Comparison of ENCODE assay signal across 25 cellular contexts in genomic region chr6:152085533-152085932, GRCh38.
DNase-seq lines count a peak whose midpoint lies in the region; ATAC-seq, FAIRE-seq and TF ChIP-seq lines count a peak whose summit lies in the region.
"Had no signal": no experiment of that assay in that cellular context is flagged by ENCODE, and none has a peak within 500 bp of the region (broad histone marks: within the 10 kb centered on the region; RNA-seq: fewer than 3 reads in every experiment).

No MANE protein-coding gene starts in this region.

- TF ChIP-seq CTCF in cardiac muscle cell (IDR thresholded peaks at IDR 0.05; ENCODE audit: low read depth, low read length) (no peak), fibroblast of the aortic adventitia (IDR thresholded peaks at IDR 0.05; ENCODE audit: insufficient read depth, low read length) (no peak), uterus (IDR thresholded peaks at IDR 0.05) (no peak)

- no peak for DNase-seq in cardiac muscle cell (ENCODE audit: low read depth in 1 of 2, low spot score in 1 of 2)
- no peak for DNase-seq in Right ventricle myocardium superior
- DNase-seq in RCC 7860 (ENCODE audit: low spot score), result peak; percentile 77
- DNase-seq in fibroblast of the aortic adventitia (ENCODE audit: low read depth), result peak; percentile 24
- DNase-seq in uterus, result no peak
- no peak for DNase-seq in cortex of kidney (lab: John Stamatoyannopoulos, UW)
- DNase-seq in activated CD4-positive, alpha-beta memory T cell treated with anti-CD3 and anti-CD28 coated beads for 36 hours, result no peak
- DNase-seq in NCI-H146 (lab: John Stamatoyannopoulos, UW), result no peak
- DNase-seq: activated CD4-positive, alpha-beta T cell treated with anti-CD3 and anti-CD28 coated beads for 4 hours; activated naive CD8-positive, alpha-beta T cell treated with anti-CD3 and anti-CD28 coated beads, Interleukin-2, amount 10 ng/mL, durations not matched to agents 7 days and 5 days; BE2C; body of pancreas; Caco-2; colonic mucosa; hippocampal formation; KG1; NCI-H1048; NCI-H2029; NCI-H510A; occipital lobe; stimulated activated CD8-positive, alpha-beta memory T cell treated with anti-CD3 and anti-CD28 coated beads, Interleukin-4, amount 100 ng/mL, for 48 hours; substantia nigra had no signal

- H3K27me3 ChIP-seq in cardiac muscle cell (no peaks in the 10 kb centered on the region), uterus (no peaks in the 10 kb centered on the region)
- H3K27me3 ChIP-seq: BE2C, body of pancreas, colonic mucosa had no signal

- no peak overlapping the region for H3K27ac Mint-ChIP-seq in activated CD4-positive, alpha-beta memory T cell treated with anti-CD3 and anti-CD28 coated beads for 36 hours
- H3K27ac Mint-ChIP-seq: activated naive CD8-positive, alpha-beta T cell treated with anti-CD3 and anti-CD28 coated beads, Interleukin-2, amount 10 ng/mL, durations not matched to agents 7 days and 5 days; activated T-helper 17 cell treated with anti-CD3 and anti-CD28 coated beads, Interleukin-2, amount 50 U/mL, for 72 hours had no signal

- POLR2A ChIA-PET in activated CD4-positive, alpha-beta memory T cell treated with anti-CD3 and anti-CD28 coated beads for 36 hours (lab: Charles Lee), result no interaction called here

- ATAC-seq in Right ventricle myocardium superior (ENCODE audit: poor library complexity), result no peak
- ATAC-seq: activated T-helper 17 cell treated with anti-CD3 and anti-CD28 coated beads, Interleukin-2, amount 50 U/mL, for 72 hours; body of pancreas had no signal

- peaks cover 2% of the 10 kb centered on the region for H3K27me3 Mint-ChIP-seq in activated CD4-positive, alpha-beta memory T cell treated with anti-CD3 and anti-CD28 coated beads for 36 hours
- H3K27me3 Mint-ChIP-seq: activated naive CD8-positive, alpha-beta T cell treated with anti-CD3 and anti-CD28 coated beads, Interleukin-2, amount 10 ng/mL, durations not matched to agents 7 days and 5 days had no signal

- no peaks in the 10 kb centered on the region for H3K9me3 ChIP-seq in cardiac muscle cell (ENCODE audit: low read depth)
- no peaks in the 10 kb centered on the region for H3K9me3 ChIP-seq in uterus
- H3K9me3 ChIP-seq: BE2C, body of pancreas, Caco-2, colonic mucosa had no signal

- H3K36me3 Mint-ChIP-seq in activated CD4-positive, alpha-beta memory T cell treated with anti-CD3 and anti-CD28 coated beads for 36 hours, result no peaks in the 10 kb centered on the region
- H3K36me3 Mint-ChIP-seq: activated naive CD8-positive, alpha-beta T cell treated with anti-CD3 and anti-CD28 coated beads, Interleukin-2, amount 10 ng/mL, durations not matched to agents 7 days and 5 days had no signal

- H3K4me3 ChIP-seq in cardiac muscle cell (no peak overlapping the region), fibroblast of the aortic adventitia (ENCODE audit: low read depth, low read length) (no peak overlapping the region), uterus (no peak overlapping the region)
- H3K4me3 ChIP-seq: body of pancreas, colonic mucosa had no signal

- no peak for TF ChIP-seq POLR2A in uterus (IDR thresholded peaks at IDR 0.05)

- no peaks in the 10 kb centered on the region for H3K4me1 Mint-ChIP-seq in activated CD4-positive, alpha-beta memory T cell treated with anti-CD3 and anti-CD28 coated beads for 36 hours (ENCODE audit: low read depth)
- H3K4me1 Mint-ChIP-seq: activated naive CD8-positive, alpha-beta T cell treated with anti-CD3 and anti-CD28 coated beads, Interleukin-2, amount 10 ng/mL, durations not matched to agents 7 days and 5 days; activated T-helper 17 cell treated with anti-CD3 and anti-CD28 coated beads, Interleukin-2, amount 50 U/mL, for 72 hours had no signal

- CTCF ChIA-PET in activated CD4-positive, alpha-beta memory T cell treated with anti-CD3 and anti-CD28 coated beads for 36 hours (lab: Charles Lee), result no interaction called here

- no peaks in the 10 kb centered on the region for H3K36me3 ChIP-seq in cardiac muscle cell
- H3K36me3 ChIP-seq in uterus, result no peaks in the 10 kb centered on the region
- H3K36me3 ChIP-seq: BE2C, colonic mucosa had no signal

- H3K4me3 Mint-ChIP-seq in activated CD4-positive, alpha-beta memory T cell treated with anti-CD3 and anti-CD28 coated beads for 36 hours, result no peak overlapping the region
- H3K4me3 Mint-ChIP-seq: activated naive CD8-positive, alpha-beta T cell treated with anti-CD3 and anti-CD28 coated beads, Interleukin-2, amount 10 ng/mL, durations not matched to agents 7 days and 5 days; activated T-helper 17 cell treated with anti-CD3 and anti-CD28 coated beads, Interleukin-2, amount 50 U/mL, for 72 hours had no signal

- H3K4me1 ChIP-seq in cardiac muscle cell (ENCODE audit: low read depth) (peaks cover 14% of the 10 kb centered on the region), uterus (no peaks in the 10 kb centered on the region)
- H3K4me1 ChIP-seq: BE2C, body of pancreas, Caco-2, colonic mucosa had no signal

- intact Hi-C loops in Right ventricle myocardium superior (cut with DNase I) (no loop called here), uterus (cut with DNase I; ENCODE audit: low total_unique reads) (no loop called here)
- intact Hi-C loops in activated CD4-positive, alpha-beta memory T cell treated with anti-CD3 and anti-CD28 coated beads for 36 hours (cut with micrococcal nuclease), result no loop called here

- H3K27ac ChIP-seq in cardiac muscle cell, result peak overlapping the region; percentile 54
- peak overlapping the region; percentile 13 to 50 for H3K27ac ChIP-seq in uterus
- H3K27ac ChIP-seq: body of pancreas, colonic mucosa had no signal

- peaks cover 5% of the 10 kb centered on the region for H3K9me3 Mint-ChIP-seq in activated CD4-positive, alpha-beta memory T cell treated with anti-CD3 and anti-CD28 coated beads for 36 hours
- H3K9me3 Mint-ChIP-seq: activated naive CD8-positive, alpha-beta T cell treated with anti-CD3 and anti-CD28 coated beads, Interleukin-2, amount 10 ng/mL, durations not matched to agents 7 days and 5 days; activated T-helper 17 cell treated with anti-CD3 and anti-CD28 coated beads, Interleukin-2, amount 50 U/mL, for 72 hours had no signal

- FAIRE-seq in RCC 7860 (lab: Jason Lieb, UNC), result no peak
- FAIRE-seq: endometrium, islet of Langerhans had no signal

Comparison
In these comparisons a context has a peak if more than half of its experiments do, and no peak if none do; other contexts are left out.
1. DNase-seq: peak in RCC 7860 (single experiment) and fibroblast of the aortic adventitia (single experiment); none in cardiac muscle cell (0 of 2), Right ventricle myocardium superior (single experiment), uterus (0 of 2), cortex of kidney (single experiment), activated CD4-positive, alpha-beta memory T cell treated with anti-CD3 and anti-CD28 coated beads for 36 hours (single experiment) and NCI-H146 (single experiment).